Comparison of ENCODE assay signal across 24 cellular contexts in genomic region chr2:160736148-160736547, GRCh38.
DNase-seq lines count a peak whose midpoint lies in the region; TF ChIP-seq lines count a peak whose summit lies in the region.
"Had no signal": no experiment of that assay in that cellular context is flagged by ENCODE, and none has a peak within 500 bp of the region (broad histone marks: within the 10 kb centered on the region; RNA-seq: fewer than 3 reads in every experiment).

No MANE protein-coding gene starts in this region.

- no TSS peak for BruUV-seq in MCF 10A (replicated peaks; lab: Mats Ljungman, UMichigan)

- H3K4me3 Mint-ChIP-seq in HFFc6 (peak overlapping the region; percentile 67; the same call in 1 of the 2 replicates), MCF 10A (ENCODE audit: unreplicated experiment) (no peak overlapping the region)
- H3K4me3 Mint-ChIP-seq: activated B cell treated with CpG ODN at 0.5 μM for 24 hours; neural crest cell; stimulated activated effector memory CD8-positive, alpha-beta T cell treated with anti-CD3 and anti-CD28 coated beads, Interleukin-12 subunit alpha, Interleukin-12 subunit beta, amount 100 ng/mL, for 72 hours had no signal

- TF ChIP-seq CTCF in HFFc6 (IDR thresholded peaks at IDR 0.05): no peak
- TF ChIP-seq CTCF in MCF 10A (IDR thresholded peaks at IDR 0.05; ENCODE audit: unreplicated experiment): no peak

- CTCF ChIA-PET in MCF 10A (lab: Yijun Ruan, JAX): no interaction called here

- no peaks in the 10 kb centered on the region for H3K9me3 ChIP-seq in SJCRH30 (replicated peaks)
- H3K9me3 ChIP-seq in skeletal muscle satellite cell (replicated peaks; ENCODE audit: low read length): no peaks in the 10 kb centered on the region
- H3K9me3 ChIP-seq: colonic mucosa, MG63 had no signal

- H3K9ac ChIP-seq in skeletal muscle satellite cell (ENCODE audit: low read depth, low read length): peak overlapping the region; percentile 35

- DNase-seq in HFFc6 (no peak), SJCRH30 (peak in 1 of 2 experiments; percentile 9), epithelial cell of prostate (ENCODE audit: low read depth, low spot score) (no peak), MCF 10A (ENCODE audit: unreplicated experiment) (no peak), NCI-H146 (lab: John Stamatoyannopoulos, UW) (no peak), NCI-H345 treated with DMSO at 0.1 percent for 48 hours (lab: John Stamatoyannopoulos, UW; ENCODE audit: unreplicated experiment) (no peak)
- no peak for DNase-seq in activated CD4-positive, CD25-positive, alpha-beta regulatory T cell (lab: John Stamatoyannopoulos, UW)
- DNase-seq: activated B cell treated with CpG ODN at 0.5 μM for 24 hours; activated CD4-positive, alpha-beta T cell treated with anti-CD3 and anti-CD28 coated beads, Interleukin-2, amount 50 U/mL, for 48 hours; activated CD8-positive, alpha-beta memory T cell treated with anti-CD3 and anti-CD28 coated beads, Interleukin-2, amount 50 U/mL, for 48 hours; activated naive CD4-positive, alpha-beta T cell treated with anti-CD3 and anti-CD28 coated beads, Interleukin-2, amount 50 U/mL, for 16 hours; C1 segment of cervical spinal cord; colonic mucosa; COR-L47; effector CD8-positive, alpha-beta T cell; NCI-H345; posterior cingulate gyrus; right cardiac atrium; stimulated activated CD4-positive, alpha-beta T cell treated with anti-CD3 and anti-CD28 coated beads, Interleukin-4, amount 100 ng/mL, for 24 hours had no signal

- H3K36me3 ChIP-seq in SJCRH30 (no peaks in the 10 kb centered on the region), skeletal muscle satellite cell (ENCODE audit: insufficient read depth, low read length) (no peaks in the 10 kb centered on the region)
- H3K36me3 ChIP-seq: colonic mucosa, MG63 had no signal

- H3K27ac Mint-ChIP-seq in HFFc6: peak overlapping the region; percentile 84
- H3K27ac Mint-ChIP-seq in MCF 10A (ENCODE audit: low read depth, unreplicated experiment): no peak overlapping the region
- H3K27ac Mint-ChIP-seq: activated B cell treated with CpG ODN at 0.5 μM for 24 hours; stimulated activated effector memory CD8-positive, alpha-beta T cell treated with anti-CD3 and anti-CD28 coated beads, Interleukin-12 subunit alpha, Interleukin-12 subunit beta, amount 100 ng/mL, for 72 hours had no signal

- H3K4me3 ChIP-seq in SJCRH30: no peak overlapping the region
- H3K4me3 ChIP-seq in skeletal muscle satellite cell (ENCODE audit: low read length): peak overlapping the region; percentile 2
- H3K4me3 ChIP-seq: colonic mucosa, K562, MG63 had no signal

- peak overlapping the region; percentile 48 for H3K4me2 ChIP-seq in skeletal muscle satellite cell (ENCODE audit: low read length)

- H3K36me3 Mint-ChIP-seq in HFFc6 (ENCODE audit: low read depth): peaks cover 5% of the 10 kb centered on the region; the same call in 1 of the 2 replicates
- no peaks in the 10 kb centered on the region for H3K36me3 Mint-ChIP-seq in MCF 10A (ENCODE audit: insufficient read depth, unreplicated experiment)
- H3K36me3 Mint-ChIP-seq: stimulated activated effector memory CD8-positive, alpha-beta T cell treated with anti-CD3 and anti-CD28 coated beads, Interleukin-12 subunit alpha, Interleukin-12 subunit beta, amount 100 ng/mL, for 72 hours had no signal

- H3K27me3 Mint-ChIP-seq in HFFc6 (ENCODE audit: insufficient read depth) (no peaks in the 10 kb centered on the region), MCF 10A (ENCODE audit: insufficient read depth, unreplicated experiment) (no peaks in the 10 kb centered on the region)

- no peaks in the 10 kb centered on the region for H3K9me3 Mint-ChIP-seq in HFFc6
- peaks cover 5% of the 10 kb centered on the region for H3K9me3 Mint-ChIP-seq in MCF 10A (ENCODE audit: unreplicated experiment)
- H3K9me3 Mint-ChIP-seq: activated B cell treated with CpG ODN at 0.5 μM for 24 hours; stimulated activated effector memory CD8-positive, alpha-beta T cell treated with anti-CD3 and anti-CD28 coated beads, Interleukin-12 subunit alpha, Interleukin-12 subunit beta, amount 100 ng/mL, for 72 hours had no signal

- H3K27me3 ChIP-seq in SJCRH30 (no peaks in the 10 kb centered on the region), skeletal muscle satellite cell (ENCODE audit: control insufficient read depth, insufficient read depth, low read length) (no peaks in the 10 kb centered on the region)
- H3K27me3 ChIP-seq: colonic mucosa, MG63 had no signal

- intact Hi-C loops in MCF 10A (cut with micrococcal nuclease): no loop called here

- H3K27ac ChIP-seq in SJCRH30: peak overlapping the region; percentile 78
- H3K27ac ChIP-seq in epithelial cell of prostate: peak overlapping the region; percentile 47
- H3K27ac ChIP-seq: colonic mucosa had no signal

- peaks cover 55% of the 10 kb centered on the region for H3K4me1 Mint-ChIP-seq in HFFc6 (ENCODE audit: low read depth)
- no peaks in the 10 kb centered on the region for H3K4me1 Mint-ChIP-seq in MCF 10A (ENCODE audit: insufficient read depth, unreplicated experiment)
- H3K4me1 Mint-ChIP-seq: activated B cell treated with CpG ODN at 0.5 μM for 24 hours; stimulated activated effector memory CD8-positive, alpha-beta T cell treated with anti-CD3 and anti-CD28 coated beads, Interleukin-12 subunit alpha, Interleukin-12 subunit beta, amount 100 ng/mL, for 72 hours had no signal

- POLR2A ChIA-PET in MCF 10A (lab: Yijun Ruan, JAX): interaction anchor here (0.6 kb wide), 2 partner anchors 294 to 382 kb away, joined by 3 to 5 read pairs; no protein-coding TSS in a partner anchor

- peaks cover 17% of the 10 kb centered on the region for H3K4me1 ChIP-seq in SJCRH30
- H3K4me1 ChIP-seq in skeletal muscle satellite cell (ENCODE audit: control insufficient read depth, insufficient read depth, low read length): peaks cover 19% of the 10 kb centered on the region
- H3K4me1 ChIP-seq: colonic mucosa had no signal
